In the genomic region with DNA sequence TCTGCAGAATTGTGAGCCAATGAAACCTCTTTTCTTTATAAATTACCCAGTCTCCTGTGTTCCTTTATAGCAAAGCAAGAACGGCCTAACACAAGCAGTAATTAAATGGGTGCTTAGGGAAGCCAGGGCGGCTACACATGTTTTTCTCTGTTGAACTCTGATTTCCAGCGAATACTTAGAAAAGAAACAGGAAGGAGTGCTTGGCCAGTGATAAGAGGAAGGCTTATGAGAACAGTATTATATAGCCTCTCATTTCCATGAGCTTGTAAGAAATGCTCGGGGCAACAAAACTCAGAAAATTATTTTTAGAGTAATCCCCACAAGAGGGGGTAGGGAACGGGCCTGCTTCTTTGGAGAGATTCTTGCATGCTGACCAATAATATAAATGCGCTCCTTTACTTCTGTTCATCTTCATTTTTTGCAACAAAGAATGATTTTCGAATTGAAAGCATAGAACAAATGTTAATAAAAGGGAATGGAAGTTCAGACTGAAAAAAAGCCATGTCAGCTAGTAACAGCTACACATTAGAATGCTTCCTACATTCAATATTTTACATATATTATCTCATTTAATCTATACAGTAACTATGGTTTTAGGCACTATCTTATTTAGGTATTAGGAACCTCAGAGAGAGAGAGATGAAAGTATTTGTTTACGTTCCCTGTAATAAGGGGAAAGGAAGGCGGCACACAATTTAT, we compare ENCODE assay signal across 17 cellular contexts. TPM values are rescaled to one million over a fixed set of nuclear protein-coding genes. Genes with fewer than 3 reads are reported as not detected.
"Had no signal": no experiment of that assay in that cellular context is flagged by ENCODE, and none has a peak within 500 bp of the region (broad histone marks: within the 10 kb centered on the region; RNA-seq: fewer than 3 reads in every experiment).

No MANE protein-coding gene starts in this region.

- H3K4me1 ChIP-seq: adrenal gland, colonic mucosa, heart left ventricle, prostate gland had no signal

- H3K4me3 Mint-ChIP-seq: memory B cell; natural killer cell treated with Interleukin-12 subunit alpha and Interleukin-12 subunit beta and Interleukin-15 and Interleukin-18, amount 100 ng/mL, for 72 hours; T-cell had no signal

- H3K27ac ChIP-seq: adrenal gland, colonic mucosa, heart left ventricle, prostate gland had no signal

- H3K9me3 Mint-ChIP-seq: activated T-helper 2 cell treated with anti-CD3 and anti-CD28 coated beads, Interferon-gamma antibody, Interleukin-2, Interleukin-4, amounts not matched to agents 10 μg/mL and 5 μg/mL and 100 μg/mL, durations not matched to agents 14 hours and 24 hours and 36 hours; memory B cell; natural killer cell treated with Interleukin-12 subunit alpha and Interleukin-12 subunit beta and Interleukin-15 and Interleukin-18, amount 100 ng/mL, for 72 hours had no signal

- H3K4me1 Mint-ChIP-seq: memory B cell, T-cell had no signal

- H3K36me3 Mint-ChIP-seq: memory B cell; natural killer cell treated with Interleukin-12 subunit alpha and Interleukin-12 subunit beta and Interleukin-15 and Interleukin-18, amount 100 ng/mL, for 72 hours; T-cell had no signal

- H3K36me3 ChIP-seq: adrenal gland, colonic mucosa, heart left ventricle, prostate gland had no signal

- H3K27me3 ChIP-seq: colonic mucosa, heart left ventricle had no signal

- H3K27ac Mint-ChIP-seq: activated T-helper 2 cell treated with anti-CD3 and anti-CD28 coated beads, Interferon-gamma antibody, Interleukin-2, Interleukin-4, amounts not matched to agents 10 μg/mL and 5 μg/mL and 100 μg/mL, durations not matched to agents 14 hours and 24 hours and 36 hours; memory B cell; natural killer cell treated with Interleukin-12 subunit alpha and Interleukin-12 subunit beta and Interleukin-15 and Interleukin-18, amount 100 ng/mL, for 72 hours; T-cell had no signal

- H3K9me3 ChIP-seq: adrenal gland, colonic mucosa, heart left ventricle, prostate gland had no signal

- H3K4me3 ChIP-seq: adrenal gland, colonic mucosa, heart left ventricle, prostate gland had no signal

- H3K27me3 Mint-ChIP-seq: memory B cell had no signal

- DNase-seq: activated CD4-positive, alpha-beta T cell treated with anti-CD3 and anti-CD28 coated beads, Interleukin-2, amount 50 U/mL, for 1 hour; activated CD4-positive, CD25-positive, alpha-beta regulatory T cell; activated naive CD4-positive, alpha-beta T cell treated with anti-CD3 and anti-CD28 coated beads, Interleukin-2, amount 50 U/mL, for 16 hours; adrenal gland; caudate nucleus; colonic mucosa; effector memory CD4-positive, alpha-beta T cell; heart left ventricle; occipital lobe; stimulated activated naive CD4-positive, alpha-beta T cell; T-cell; T1000; trophoblast cell had no signal

RNA-seq across cellular contexts. Expression of a gene that starts 49.7 kb away (rescaled TPM):
- total RNA-seq: activated T-helper 2 cell treated with anti-CD3 and anti-CD28 coated beads, Interferon-gamma antibody, Interleukin-2, Interleukin-4, amounts not matched to agents 10 μg/mL and 5 μg/mL and 100 μg/mL, durations not matched to agents 14 hours and 24 hours and 36 hours; natural killer cell treated with Interleukin-12 subunit alpha and Interleukin-12 subunit beta and Interleukin-15 and Interleukin-18, amount 100 ng/mL, for 72 hours; T-cell had no signal
